In genomic region chr11:47189100-47189834, GRCh38 we compare ENCODE assay signal across 10 cellular contexts. TPM values are rescaled to one million over a fixed set of nuclear protein-coding genes. Genes with fewer than 3 reads are reported as not detected.
DNase-seq lines count a peak whose midpoint lies in the region; ATAC-seq and TF ChIP-seq lines count a peak whose summit lies in the region.
"Had no signal": no experiment of that assay in that cellular context is flagged by ENCODE, and none has a peak within 500 bp of the region (broad histone marks: within the 10 kb centered on the region; RNA-seq: fewer than 3 reads in every experiment).

No MANE protein-coding gene starts in this region.

- no peaks in the 10 kb centered on the region for H3K9me3 ChIP-seq in esophagus (ENCODE audit: control insufficient read depth in 2 of 2, insufficient read depth in 1 of 2, low read depth in 1 of 2, low read length in 1 of 2)

- peaks cover 4 to 8% of the 10 kb centered on the region in 2 donors for H3K4me1 ChIP-seq in esophagus (ENCODE audit: control insufficient read depth in 2 of 2, insufficient read depth in 2 of 2, low read length in 1 of 2)

- peak; percentile 73 for DNase-seq in NCI-H460 (ENCODE audit: extremely low read depth, low read depth)
- DNase-seq in non-pigmented ciliary epithelial cell (ENCODE audit: low read depth): peak; percentile 68
- no peak for DNase-seq in amniotic stem cell (lab: John Stamatoyannopoulos, UW)
- DNase-seq in effector memory CD8-positive, alpha-beta T cell: no peak
- no peak for DNase-seq in GOT3 (lab: John Stamatoyannopoulos, UW)
- DNase-seq: activated CD4-positive, CD25-positive, alpha-beta regulatory T cell treated with anti-CD3 and anti-CD28 coated beads, Interleukin-2, amount 50 U/mL, for 72 hours; NCI-H524 had no signal

- 60 to 62% methylated on average over 11 of the region's 11 CpGs for WGBS in esophagus, 2 donors

- no peak for ATAC-seq in GM18867 (IDR thresholded peaks at IDR 0.05; ENCODE audit: unreplicated experiment)
- no peak for ATAC-seq in effector memory CD8-positive, alpha-beta T cell (replicated peaks)

- peaks cover 4% of the 10 kb centered on the region in 2 donors for H3K4me1 Mint-ChIP-seq in effector memory CD8-positive, alpha-beta T cell (ENCODE audit: low read depth in 2 of 2)

- peaks cover 12 to 39% of the 10 kb centered on the region in 2 donors for H3K27me3 Mint-ChIP-seq in effector memory CD8-positive, alpha-beta T cell

- H3K27ac Mint-ChIP-seq in effector memory CD8-positive, alpha-beta T cell: no peak overlapping the region

- TF ChIP-seq CTCF in C4-2B (conservative IDR thresholded peaks at IDR 0.05): no peak

- peaks cover 7% of the 10 kb centered on the region for H3K36me3 Mint-ChIP-seq in effector memory CD8-positive, alpha-beta T cell (ENCODE audit: insufficient read depth)

- peak overlapping the region; percentile 20 for H3K27ac ChIP-seq in C4-2B
- H3K27ac ChIP-seq in esophagus (ENCODE audit: low read depth in 2 of 2, low read length in 1 of 2): peak overlapping the region; percentile 7 to 32

- H3K4me3 Mint-ChIP-seq in effector memory CD8-positive, alpha-beta T cell: no peak overlapping the region

- no peaks in the 10 kb centered on the region for H3K9me3 Mint-ChIP-seq in effector memory CD8-positive, alpha-beta T cell

- no peak overlapping the region for H3K4me3 ChIP-seq in esophagus (ENCODE audit: low read depth in 1 of 2, low read length in 2 of 2)

- no peaks in the 10 kb centered on the region for H3K36me3 ChIP-seq in esophagus (ENCODE audit: control insufficient read depth in 2 of 2, insufficient read depth in 2 of 2, low read length in 1 of 2)

- H3K27me3 ChIP-seq in esophagus (ENCODE audit: control insufficient read depth in 1 of 2, insufficient read depth in 2 of 2, low read length in 2 of 2): no peaks in the 10 kb centered on the region

RNA-seq across cellular contexts. Expression of gene PACSIN3, which starts 3.0 kb away (rescaled TPM):
- total RNA-seq in NCI-H460 (2014; rRNA removed; shearing (Covaris generic)): 19.2 and 21.8 TPM in 2 replicates
- polyA plus RNA-seq in NCI-H460 (2014; cell fraction: nucleus; rRNA removed): 46.7 and 52.6 TPM in 2 replicates
- polyA plus RNA-seq in esophagus: 10 to 100 TPM; 54.7 to 55.6 TPM

RNA-seq across cellular contexts. Expression of gene ARFGAP2, which starts 12.6 kb away (rescaled TPM):
- total RNA-seq in NCI-H460 (2014; rRNA removed; shearing (Covaris generic)): 26.5 and 27.9 TPM in 2 replicates
- 146 and 148 TPM in 2 replicates for polyA plus RNA-seq in NCI-H460 (2014; cell fraction: nucleus; rRNA removed)
- polyA plus RNA-seq in esophagus: 10 to 100 TPM; 47.7 to 49.6 TPM

RNA-seq across cellular contexts. Expression of gene DDB2, which starts 25.5 kb away (rescaled TPM):
- 59.1 and 61.7 TPM in 2 replicates for total RNA-seq in NCI-H460 (2014; rRNA removed; shearing (Covaris generic))
- 61.1 and 64.9 TPM in 2 replicates for polyA plus RNA-seq in NCI-H460 (2014; cell fraction: nucleus; rRNA removed)
- 10 to 100 TPM; 41.9 to 54.3 TPM for polyA plus RNA-seq in esophagus

RNA-seq across cellular contexts. Expression of gene ACP2, which starts 59.3 kb away (rescaled TPM):
- total RNA-seq in NCI-H460 (2014; rRNA removed; shearing (Covaris generic)): 13.4 and 15.2 TPM in 2 replicates
- 19.5 and 19.8 TPM in 2 replicates for polyA plus RNA-seq in NCI-H460 (2014; cell fraction: nucleus; rRNA removed)
- polyA plus RNA-seq in esophagus: 10 to 100 TPM; 10.7 to 14.4 TPM

Comparison
In these comparisons a context has a peak if more than half of its experiments do, and no peak if none do; other contexts are left out.
1. DNase-seq: peak in NCI-H460 (single experiment) and non-pigmented ciliary epithelial cell (single experiment); none in amniotic stem cell (single experiment), effector memory CD8-positive, alpha-beta T cell (0 of 3) and GOT3 (single experiment).